Comparison of ENCODE assay signal across 26 cellular contexts in genomic region chr15:53160092-53160704, GRCh38.
"Had no signal": no experiment of that assay in that cellular context is flagged by ENCODE, and none has a peak within 500 bp of the region (broad histone marks: within the 10 kb centered on the region; RNA-seq: fewer than 3 reads in every experiment).

No MANE protein-coding gene starts in this region.

- ATAC-seq: activated CD4-positive, CD25-positive, alpha-beta regulatory T cell treated with anti-CD3 and anti-CD28 coated beads, Interleukin-2, amount 50 U/mL, for 24 hours; activated T-cell treated with anti-CD3 and anti-CD28 coated beads, Interleukin-2, amount 50 U/mL, for 4 hours; activated T-helper 17 cell treated with anti-CD3 and anti-CD28 coated beads, Interleukin-2, amount 50 U/mL, for 72 hours; left lung; natural killer cell; right cardiac atrium had no signal

- H3K36me3 Mint-ChIP-seq: natural killer cell had no signal

- H3K36me3 ChIP-seq: breast epithelium, left lung, spleen, upper lobe of left lung, vagina, WERI-Rb-1 had no signal

- H3K9me3 Mint-ChIP-seq: activated CD4-positive, alpha-beta memory T cell treated with anti-CD3 and anti-CD28 coated beads, Interleukin-2, amount 10 ng/mL, durations not matched to agents 7 days and 5 days; activated CD4-positive, alpha-beta T cell treated with anti-CD3 and anti-CD28 coated beads, Interleukin-2, amount 10 ng/mL, durations not matched to agents 7 days and 5 days; activated T-cell treated with anti-CD3 and anti-CD28 coated beads, Interleukin-2, amount 50 U/mL, for 4 hours had no signal

- H3K9me3 ChIP-seq: breast epithelium, left lung, upper lobe of left lung, vagina had no signal

- FAIRE-seq: colon, frontal cortex had no signal

- H3K4me3 ChIP-seq: breast epithelium, left lung, lung, spleen, upper lobe of left lung, vagina had no signal

- H3K27me3 Mint-ChIP-seq: activated CD4-positive, alpha-beta memory T cell treated with anti-CD3 and anti-CD28 coated beads, Interleukin-2, amount 10 ng/mL, durations not matched to agents 7 days and 5 days; activated CD4-positive, alpha-beta T cell treated with anti-CD3 and anti-CD28 coated beads, Interleukin-2, amount 10 ng/mL, durations not matched to agents 7 days and 5 days had no signal

- H3K4me3 Mint-ChIP-seq: activated CD4-positive, alpha-beta memory T cell treated with anti-CD3 and anti-CD28 coated beads, Interleukin-2, amount 10 ng/mL, durations not matched to agents 7 days and 5 days; activated CD4-positive, alpha-beta T cell treated with anti-CD3 and anti-CD28 coated beads, Interleukin-2, amount 10 ng/mL, durations not matched to agents 7 days and 5 days; activated T-cell treated with anti-CD3 and anti-CD28 coated beads, Interleukin-2, amount 50 U/mL, for 4 hours; activated T-helper 17 cell treated with anti-CD3 and anti-CD28 coated beads, Interleukin-2, amount 50 U/mL, for 72 hours; natural killer cell; stimulated activated naive CD8-positive, alpha-beta T cell treated with anti-CD3 and anti-CD28 coated beads, Interleukin-15, Interleukin-2, amounts not matched to agents 100 ng/mL and 50 ng/mL, for 24 hours had no signal

- DNase-seq: activated CD4-positive, alpha-beta memory T cell treated with anti-CD3 and anti-CD28 coated beads, Interleukin-2, amount 10 ng/mL, durations not matched to agents 7 days and 5 days; activated CD4-positive, alpha-beta T cell treated with anti-CD3 and anti-CD28 coated beads, Interleukin-2, amount 10 ng/mL, durations not matched to agents 7 days and 5 days; activated gamma-delta T cell treated with Interleukin-2 at 50 U/mL for 16 hours; activated naive CD4-positive, alpha-beta T cell treated with anti-CD3 and anti-CD28 coated beads, Interleukin-2, amount 50 U/mL, for 16 hours; activated T-cell treated with anti-CD3 and anti-CD28 coated beads, Interleukin-2, amount 50 U/mL, for 4 hours; central memory CD4-positive, alpha-beta T cell; effector CD8-positive, alpha-beta T cell; kidney glomerular epithelial cell; left lung; mesendoderm; natural killer cell; posterior cingulate gyrus; spleen; stimulated activated CD4-positive, alpha-beta T cell treated with anti-CD3 and anti-CD28 coated beads, Interleukin-2, amount 100 ng/mL, for 48 hours; T1000; upper lobe of left lung; WERI-Rb-1 had no signal

- H3K27me3 ChIP-seq: breast epithelium, left lung, spleen, upper lobe of left lung, vagina had no signal

- H3K4me1 Mint-ChIP-seq: activated CD4-positive, alpha-beta memory T cell treated with anti-CD3 and anti-CD28 coated beads, Interleukin-2, amount 10 ng/mL, durations not matched to agents 7 days and 5 days; activated CD4-positive, alpha-beta T cell treated with anti-CD3 and anti-CD28 coated beads, Interleukin-2, amount 10 ng/mL, durations not matched to agents 7 days and 5 days; activated T-helper 17 cell treated with anti-CD3 and anti-CD28 coated beads, Interleukin-2, amount 50 U/mL, for 72 hours; natural killer cell had no signal

- H3K4me1 ChIP-seq: breast epithelium, left lung, spleen, upper lobe of left lung, vagina had no signal

- H3K27ac Mint-ChIP-seq: activated CD4-positive, alpha-beta memory T cell treated with anti-CD3 and anti-CD28 coated beads, Interleukin-2, amount 10 ng/mL, durations not matched to agents 7 days and 5 days; activated CD4-positive, alpha-beta T cell treated with anti-CD3 and anti-CD28 coated beads, Interleukin-2, amount 10 ng/mL, durations not matched to agents 7 days and 5 days; activated T-helper 17 cell treated with anti-CD3 and anti-CD28 coated beads, Interleukin-2, amount 50 U/mL, for 72 hours; natural killer cell; stimulated activated naive CD8-positive, alpha-beta T cell treated with anti-CD3 and anti-CD28 coated beads, Interleukin-15, Interleukin-2, amounts not matched to agents 100 ng/mL and 50 ng/mL, for 24 hours had no signal

- H3K27ac ChIP-seq: breast epithelium, left lung, spleen, upper lobe of left lung, vagina, WERI-Rb-1 had no signal
